1 cellular context compared by ENCODE assay signal in genomic region chr2:171226471-171226870, GRCh38.
TF ChIP-seq lines count a peak whose summit lies in the region.

No MANE protein-coding gene starts in this region.

TF ChIP-seq in GM12878, 131 proteins besides CTCF, POLR2A, EP300 and RAD21:
- TF ChIP-seq ZNF592 (IDR thresholded peaks at IDR 0.05) (no peak), NR2C1 (IDR thresholded peaks at IDR 0.05) (no peak), USF1 (IDR thresholded peaks at IDR 0.05; ENCODE audit: borderline replicate concordance, extremely low read length, insufficient read depth, low read depth, low read length) (no peak), BRCA1 (IDR thresholded peaks at IDR 0.05; ENCODE audit: low read depth, low read length) (no peak), BCLAF1 (IDR thresholded peaks at IDR 0.05) (no peak), EGR1 (IDR thresholded peaks at IDR 0.05; ENCODE audit: borderline replicate concordance in 1 of 2, low read depth in 2 of 2, low read length in 2 of 2) (no peak), TBL1XR1 (IDR thresholded peaks at IDR 0.05; ENCODE audit: low read depth, low read length) (no peak), ZBTB40 (IDR thresholded peaks at IDR 0.05; ENCODE audit: borderline replicate concordance) (no peak)
TF ChIP-seq in GM12878: peak in this region for 0.
